Comparison of ENCODE assay signal across 14 cellular contexts in the genomic region with DNA sequence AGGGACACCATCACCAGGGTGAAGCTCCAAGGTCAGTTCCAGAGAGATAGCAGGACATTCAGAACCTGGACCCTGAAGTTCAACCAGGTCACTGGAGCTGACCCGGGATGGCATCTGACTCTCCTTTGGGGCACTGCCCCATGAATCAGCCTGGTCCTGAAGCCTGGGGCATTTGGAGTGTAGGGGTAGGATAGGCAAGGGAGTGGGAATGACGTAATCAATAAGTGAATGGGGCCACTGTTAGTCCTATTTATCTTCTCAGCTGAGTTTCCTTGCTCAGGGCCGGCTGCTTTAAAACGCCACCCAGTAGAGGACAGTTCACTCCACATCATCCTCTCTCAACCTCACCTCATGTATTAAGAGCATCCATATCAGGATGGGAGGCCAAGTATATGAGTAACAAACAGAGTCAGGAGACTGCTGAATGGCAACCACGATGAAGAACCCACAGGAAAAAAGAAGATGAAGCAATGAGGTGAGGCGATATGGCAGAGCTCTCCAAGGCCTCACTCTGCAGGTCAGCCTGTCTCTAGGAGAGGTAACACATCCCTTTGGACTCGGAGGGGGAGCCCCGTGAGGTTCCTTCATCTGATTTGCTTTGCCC. TPM values are rescaled to one million over a fixed set of nuclear protein-coding genes. Genes with fewer than 3 reads are reported as not detected.
"Had no signal": no experiment of that assay in that cellular context is flagged by ENCODE, and none has a peak within 500 bp of the region (broad histone marks: within the 10 kb centered on the region; RNA-seq: fewer than 3 reads in every experiment).

No MANE protein-coding gene starts in this region.

- H3K9me3 ChIP-seq: transverse colon had no signal

- DNase-seq: activated B cell treated with CpG ODN at 0.5 μM for 24 hours; activated CD4-positive, alpha-beta T cell treated with anti-CD3 and anti-CD28 coated beads, Interleukin-2, amount 10 ng/mL, durations not matched to agents 7 days and 5 days; activated CD8-positive, alpha-beta memory T cell treated with anti-CD3 and anti-CD28 coated beads, Interleukin-2, amount 10 ng/mL, durations not matched to agents 7 days and 5 days; activated effector memory CD4-positive, alpha-beta T cell treated with anti-CD3 and anti-CD28 coated beads, Interleukin-2, amount 50 U/mL, for 16 hours; activated T-cell treated with anti-CD3 and anti-CD28 coated beads, Interleukin-2, amount 50 U/mL, for 24 hours; left colon; natural killer cell; nucleus accumbens; right cardiac atrium; transverse colon had no signal

- H3K27ac Mint-ChIP-seq: activated B cell treated with CpG ODN at 0.5 μM for 24 hours; activated CD4-positive, alpha-beta T cell treated with anti-CD3 and anti-CD28 coated beads, Interleukin-2, amount 10 ng/mL, durations not matched to agents 7 days and 5 days; activated CD8-positive, alpha-beta memory T cell treated with anti-CD3 and anti-CD28 coated beads, Interleukin-2, amount 10 ng/mL, durations not matched to agents 7 days and 5 days; activated naive CD4-positive, alpha-beta T cell treated with anti-CD3 and anti-CD28 coated beads, Interleukin-2, amount 50 U/mL, for 72 hours; activated T-cell treated with anti-CD3 and anti-CD28 coated beads, Interleukin-2, amount 50 U/mL, for 24 hours; natural killer cell; stimulated activated effector memory CD8-positive, alpha-beta T cell treated with anti-CD3 and anti-CD28 coated beads, Interleukin-12 subunit alpha, Interleukin-12 subunit beta, amount 100 ng/mL, for 72 hours had no signal

- H3K4me3 Mint-ChIP-seq: activated B cell treated with CpG ODN at 0.5 μM for 24 hours; activated CD4-positive, alpha-beta T cell treated with anti-CD3 and anti-CD28 coated beads, Interleukin-2, amount 10 ng/mL, durations not matched to agents 7 days and 5 days; activated CD8-positive, alpha-beta memory T cell treated with anti-CD3 and anti-CD28 coated beads, Interleukin-2, amount 10 ng/mL, durations not matched to agents 7 days and 5 days; activated T-cell treated with anti-CD3 and anti-CD28 coated beads, Interleukin-2, amount 50 U/mL, for 24 hours; natural killer cell; stimulated activated effector memory CD8-positive, alpha-beta T cell treated with anti-CD3 and anti-CD28 coated beads, Interleukin-12 subunit alpha, Interleukin-12 subunit beta, amount 100 ng/mL, for 72 hours had no signal

- H3K27ac ChIP-seq: transverse colon had no signal

- H3K36me3 Mint-ChIP-seq: activated CD8-positive, alpha-beta memory T cell treated with anti-CD3 and anti-CD28 coated beads, Interleukin-2, amount 10 ng/mL, durations not matched to agents 7 days and 5 days; activated naive CD4-positive, alpha-beta T cell treated with anti-CD3 and anti-CD28 coated beads, Interleukin-2, amount 50 U/mL, for 72 hours; natural killer cell; stimulated activated effector memory CD8-positive, alpha-beta T cell treated with anti-CD3 and anti-CD28 coated beads, Interleukin-12 subunit alpha, Interleukin-12 subunit beta, amount 100 ng/mL, for 72 hours had no signal

- H3K36me3 ChIP-seq: transverse colon had no signal

- H3K9me3 Mint-ChIP-seq: activated B cell treated with CpG ODN at 0.5 μM for 24 hours; activated CD4-positive, alpha-beta T cell treated with anti-CD3 and anti-CD28 coated beads, Interleukin-2, amount 10 ng/mL, durations not matched to agents 7 days and 5 days; activated naive CD4-positive, alpha-beta T cell treated with anti-CD3 and anti-CD28 coated beads, Interleukin-2, amount 50 U/mL, for 72 hours; activated T-cell treated with anti-CD3 and anti-CD28 coated beads, Interleukin-2, amount 50 U/mL, for 24 hours; natural killer cell; stimulated activated effector memory CD8-positive, alpha-beta T cell treated with anti-CD3 and anti-CD28 coated beads, Interleukin-12 subunit alpha, Interleukin-12 subunit beta, amount 100 ng/mL, for 72 hours had no signal

- H3K4me3 ChIP-seq: transverse colon had no signal

- ATAC-seq: activated CD8-positive, alpha-beta memory T cell treated with anti-CD3 and anti-CD28 coated beads, Interleukin-2, amount 10 ng/mL, durations not matched to agents 7 days and 5 days; esophagus mucosa; left colon; natural killer cell; right cardiac atrium; stimulated activated effector memory CD8-positive, alpha-beta T cell treated with anti-CD3 and anti-CD28 coated beads, Interleukin-12 subunit alpha, Interleukin-12 subunit beta, amount 100 ng/mL, for 72 hours had no signal

RNA-seq across cellular contexts. Expression of a gene that starts 1.8 kb away (rescaled TPM):
- total RNA-seq: activated B cell treated with CpG ODN at 0.5 μM for 24 hours, esophagus mucosa, left colon, lung microvascular endothelial cell, transverse colon had no signal
